Comparison of ENCODE assay signal across 1 cellular context in the genomic region with DNA sequence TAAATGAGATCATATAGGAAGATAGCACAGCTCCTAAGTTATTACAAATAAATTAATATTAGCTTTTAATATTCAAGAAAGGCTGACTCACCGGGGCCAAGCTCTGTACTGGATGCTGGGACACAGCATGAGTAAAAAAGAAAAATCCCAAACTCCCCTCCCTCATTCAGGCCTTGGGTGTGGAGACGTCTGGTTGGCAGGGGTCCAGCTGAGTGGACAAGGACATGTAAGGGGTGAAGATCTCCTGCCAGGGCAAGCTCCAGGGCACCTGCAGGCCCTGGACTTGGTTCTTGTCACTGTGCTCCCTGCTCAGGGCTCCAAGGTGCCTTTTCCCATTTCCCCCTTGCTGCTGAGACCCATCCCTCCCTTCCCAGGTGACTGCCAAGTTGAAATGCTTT.
TF ChIP-seq lines count a peak whose summit lies in the region.

No MANE protein-coding gene starts in this region.

TF ChIP-seq in GM23338, 12 proteins besides CTCF, POLR2A, EP300 and RAD21 (continued from another document):
- no peak for TF ChIP-seq STAT1 (IDR thresholded peaks at IDR 0.05; ENCODE audit: unreplicated experiment)
